Comparison of ENCODE assay signal across 18 cellular contexts in the genomic region with DNA sequence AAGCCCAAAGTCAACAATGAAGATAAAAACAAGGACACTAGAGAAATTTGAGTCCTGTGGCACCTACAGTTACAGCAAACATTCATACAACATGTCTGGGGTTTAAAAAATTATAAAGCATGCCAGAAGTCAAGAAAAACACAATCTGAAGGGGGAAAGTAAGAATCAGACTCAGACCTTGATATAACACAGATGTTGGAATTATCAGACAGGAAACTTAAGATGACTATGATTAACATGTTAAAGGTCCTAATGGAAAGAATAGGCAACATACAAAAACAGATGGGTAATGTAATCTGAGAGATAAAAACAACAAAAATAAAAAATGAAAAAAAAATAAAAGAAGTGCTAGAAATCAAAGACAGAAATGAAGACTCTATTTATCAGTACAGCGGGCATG.
DNase-seq lines count a peak whose midpoint lies in the region; ATAC-seq and TF ChIP-seq lines count a peak whose summit lies in the region.
"Had no signal": no experiment of that assay in that cellular context is flagged by ENCODE, and none has a peak within 500 bp of the region (broad histone marks: within the 10 kb centered on the region; RNA-seq: fewer than 3 reads in every experiment).

No MANE protein-coding gene starts in this region.

- H3K36me3 Mint-ChIP-seq in Caco-2 (ENCODE audit: insufficient read depth, unreplicated experiment) (no peaks in the 10 kb centered on the region), nephron (ENCODE audit: low read depth) (peaks cover 22% of the 10 kb centered on the region)

- H3K4me3 ChIP-seq in Caco-2 (ENCODE audit: low read depth, low read length): no peak overlapping the region
- H3K4me3 ChIP-seq in gastroesophageal sphincter: no peak overlapping the region
- H3K4me3 ChIP-seq in testis: no peak overlapping the region
- H3K4me3 ChIP-seq: K562 had no signal

- H3K27me3 ChIP-seq in Caco-2 (replicated peaks; ENCODE audit: control insufficient read depth, insufficient read depth, low read length) (no peaks in the 10 kb centered on the region), gastroesophageal sphincter (no peaks in the 10 kb centered on the region), testis (no peaks in the 10 kb centered on the region)

- H3K4me3 Mint-ChIP-seq in Caco-2 (ENCODE audit: unreplicated experiment) (no peak overlapping the region), nephron (no peak overlapping the region)
- H3K4me3 Mint-ChIP-seq: B cell had no signal

- no peaks in the 10 kb centered on the region for H3K9me3 Mint-ChIP-seq in Caco-2 (ENCODE audit: unreplicated experiment)
- H3K9me3 Mint-ChIP-seq in nephron: peaks cover 27% of the 10 kb centered on the region

- no peak for TF ChIP-seq POLR2A in gastroesophageal sphincter (IDR thresholded peaks at IDR 0.05)
- TF ChIP-seq POLR2A in testis (IDR thresholded peaks at IDR 0.05): no peak

- H3K9me3 ChIP-seq in Caco-2: no peaks in the 10 kb centered on the region
- H3K9me3 ChIP-seq in gastroesophageal sphincter: peaks cover 0 to 9% (median 0%) of the 10 kb centered on the region in 3 donors
- no peaks in the 10 kb centered on the region for H3K9me3 ChIP-seq in testis

- no peaks in the 10 kb centered on the region for H3K36me3 ChIP-seq in Caco-2 (ENCODE audit: control insufficient read depth, insufficient read depth, low read length)
- no peaks in the 10 kb centered on the region for H3K36me3 ChIP-seq in gastroesophageal sphincter
- H3K36me3 ChIP-seq in testis (ENCODE audit: low read depth, missing control alignments): no peaks in the 10 kb centered on the region

- TF ChIP-seq EP300 in gastroesophageal sphincter (IDR thresholded peaks at IDR 0.05): no peak

- CTCF ChIA-PET in Caco-2 (lab: Charles Lee): no interaction called here

- BruUV-seq in Caco-2 (replicated peaks; lab: Mats Ljungman, UMichigan): no TSS peak

- H3K4me1 Mint-ChIP-seq in Caco-2 (ENCODE audit: low read depth, unreplicated experiment) (peaks cover 8% of the 10 kb centered on the region), nephron (peaks cover 47% of the 10 kb centered on the region)
- H3K4me1 Mint-ChIP-seq: B cell had no signal

- POLR2A ChIA-PET in Caco-2 (lab: Charles Lee): no interaction called here

- TF ChIP-seq CTCF in Caco-2 (IDR thresholded peaks at IDR 0.05; ENCODE audit: insufficient read depth in 1 of 2, low read depth in 1 of 2, low read length in 1 of 2, severe bottlenecking in 1 of 2, unreplicated experiment in 1 of 2) (no peak), nephron (IDR thresholded peaks at IDR 0.05; ENCODE audit: unreplicated experiment in 3 of 3) (no peak), gastroesophageal sphincter (IDR thresholded peaks at IDR 0.05) (no peak), testis (IDR thresholded peaks at IDR 0.05) (no peak)

- intact Hi-C loops in Caco-2 (cut with micrococcal nuclease; ENCODE audit: unreplicated experiment) (no loop called here), testis (cut with DNase I; ENCODE audit: low total_unique reads) (no loop called here)

- H3K27me3 Mint-ChIP-seq in Caco-2 (ENCODE audit: insufficient read depth, unreplicated experiment): peaks cover 2% of the 10 kb centered on the region
- H3K27me3 Mint-ChIP-seq in nephron (ENCODE audit: low read depth): peaks cover 3% of the 10 kb centered on the region

- ATAC-seq in gastroesophageal sphincter: no peak
- no peak for ATAC-seq in GM19328 (IDR thresholded peaks at IDR 0.05; ENCODE audit: unreplicated experiment)
- no peak for ATAC-seq in stimulated activated naive CD8-positive, alpha-beta T cell treated with anti-CD3 and anti-CD28 coated beads, Interleukin-15, Interleukin-2, amounts not matched to agents 100 U/mL and 50 U/mL, for 24 hours
- ATAC-seq: K562 had no signal

- WGBS in gastroesophageal sphincter (ENCODE audit: low coverage in 1 of 2), 2 donors: 57 to 60% methylated on average over 1 of the region's 1 CpG
- WGBS in testis, 2 donors: 88 to 90% methylated on average over 1 of the region's 1 CpG

- H3K4me1 ChIP-seq in Caco-2: no peaks in the 10 kb centered on the region
- peaks cover 0 to 31% (median 5%) of the 10 kb centered on the region in 3 donors for H3K4me1 ChIP-seq in gastroesophageal sphincter
- no peaks in the 10 kb centered on the region for H3K4me1 ChIP-seq in testis

- H3K27ac Mint-ChIP-seq in Caco-2 (ENCODE audit: unreplicated experiment): peak overlapping the region; percentile 27
- peak overlapping the region; percentile 42 to 79 (median 64) for H3K27ac Mint-ChIP-seq in nephron
- H3K27ac Mint-ChIP-seq: B cell had no signal

- H3K27ac ChIP-seq in gastroesophageal sphincter (peak overlapping the region in 2 of 4 donors; percentile 14 to 34), testis (no peak overlapping the region)

- DNase-seq in Caco-2 (no peak), RPMI7951 (ENCODE audit: low read depth) (peak; percentile 21), amniotic epithelial cell (ENCODE audit: low read depth) (peak; percentile 67), testis (no peak)
- no peak for DNase-seq in stimulated activated naive CD8-positive, alpha-beta T cell treated with anti-CD3 and anti-CD28 coated beads, Interleukin-15, Interleukin-2, amounts not matched to agents 100 U/mL and 50 U/mL, for 24 hours
- DNase-seq: GDM1, GOT3, NCI-H1092 treated with DMSO at 0.1 percent for 48 hours, NCI-H146, NCI-H2081, NCI-H2171 treated with DMSO at 0.1 percent for 48 hours, OCI-M1, SHP77 treated with DMSO at 0.1 percent for 48 hours had no signal

Comparison
In these comparisons a context has a peak if more than half of its experiments do, and no peak if none do; other contexts are left out.
1. DNase-seq: peak in RPMI7951 (single experiment) and amniotic epithelial cell (single experiment); none in Caco-2 (0 of 2), stimulated activated naive CD8-positive, alpha-beta T cell treated with anti-CD3 and anti-CD28 coated beads, Interleukin-15, Interleukin-2, amounts not matched to agents 100 U/mL and 50 U/mL, for 24 hours (single experiment) and testis (single experiment).